Comparison of ENCODE assay signal across 11 cellular contexts in the genomic region with DNA sequence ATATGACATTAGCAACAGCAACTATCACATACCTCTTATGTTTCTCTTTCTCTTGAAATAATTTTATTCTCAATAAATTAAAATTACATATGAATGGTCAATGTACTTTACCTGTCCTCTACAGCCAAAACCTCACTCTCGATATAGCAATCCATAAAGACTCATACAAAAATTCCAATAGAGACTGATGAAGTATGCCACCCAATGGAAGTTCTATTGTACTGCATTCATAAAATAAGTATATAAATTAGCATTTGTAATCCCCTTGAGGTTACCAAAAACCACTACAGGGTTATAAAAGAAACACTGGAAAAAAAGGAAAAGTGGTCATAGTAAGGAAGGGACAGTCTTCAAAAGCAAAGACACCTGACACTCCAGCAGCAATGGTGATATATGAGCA. TPM values are rescaled to one million over a fixed set of nuclear protein-coding genes. Genes with fewer than 3 reads are reported as not detected.
A peak's percentile ranks its signal among the peaks of the same experiment; 100 is the strongest.
DNase-seq lines count a peak whose midpoint lies in the region; ATAC-seq and TF ChIP-seq lines count a peak whose summit lies in the region.
"Had no signal": no experiment of that assay in that cellular context is flagged by ENCODE, and none has a peak within 500 bp of the region (broad histone marks: within the 10 kb centered on the region; RNA-seq: fewer than 3 reads in every experiment).

No MANE protein-coding gene starts in this region.

- no peaks in the 10 kb centered on the region for H3K27me3 ChIP-seq in Panc1 (ENCODE audit: control insufficient read depth, insufficient read depth, low read length)
- no peaks in the 10 kb centered on the region for H3K27me3 ChIP-seq in MG63

- ATAC-seq in Panc1 (0 out of 2 replicates have a peak, but pooled peaks have one; percentile 55), GM21717 (IDR thresholded peaks at IDR 0.05; ENCODE audit: unreplicated experiment) (no peak)

- no TSS peak for BruUV-seq in Panc1 (replicated peaks; lab: Mats Ljungman, UMichigan)

- DNase-seq in NCI-H82 (lab: John Stamatoyannopoulos, UW), result peak; percentile 9
- no peak for DNase-seq in NCI-H82 treated with DMSO at 0.1 percent for 48 hours (lab: John Stamatoyannopoulos, UW; ENCODE audit: unreplicated experiment)
- no peak for DNase-seq in Panc1 (ENCODE audit: low read depth, low spot score)
- peak; percentile 38 for DNase-seq in fibroblast of peridontal ligament (ENCODE audit: extremely low read depth)
- DNase-seq in retinal pigment epithelial cell (ENCODE audit: low read depth), result no peak
- no peak for DNase-seq in MG63
- no peak for DNase-seq in NCI-H2196 treated with DMSO at 0.1 percent for 48 hours (lab: John Stamatoyannopoulos, UW; ENCODE audit: unreplicated experiment)

- H3K4me3 ChIP-seq in Panc1 (ENCODE audit: low read depth in 2 of 2, low read length in 2 of 2), result no peak overlapping the region
- no peak overlapping the region for H3K4me3 ChIP-seq in retinal pigment epithelial cell (ENCODE audit: low read length)
- H3K4me3 ChIP-seq in MG63, result no peak overlapping the region
- H3K4me3 ChIP-seq: BLaER1 treated with 17β-estradiol and CSF1 and Interleukin-3, amounts not matched to agents 10 nM and 100 nM had no signal

- no peaks in the 10 kb centered on the region for H3K9me3 ChIP-seq in Panc1 (ENCODE audit: control insufficient read depth, insufficient read depth, low read depth, low read length)
- no peaks in the 10 kb centered on the region for H3K9me3 ChIP-seq in MG63
- H3K9me3 ChIP-seq: BLaER1 treated with 17β-estradiol and CSF1 and Interleukin-3, amounts not matched to agents 10 nM and 100 nM had no signal

- POLR2A ChIA-PET in Panc1 (lab: Charles Lee), result no interaction called here

- CTCF ChIA-PET in Panc1 (lab: Charles Lee), result no interaction called here

- peaks cover 3% of the 10 kb centered on the region for H3K4me1 ChIP-seq in Panc1 (ENCODE audit: control insufficient read depth, insufficient read depth, low read length)
- H3K4me1 ChIP-seq: BLaER1 treated with 17β-estradiol and CSF1 and Interleukin-3, amounts not matched to agents 10 nM and 100 nM had no signal

- intact Hi-C loops in Panc1 (cut with micrococcal nuclease; ENCODE audit: unreplicated experiment), result loop anchor here (1.0 kb wide), 1 partner anchor 59 kb away; no protein-coding TSS in a partner anchor

- no peak overlapping the region for H3K27ac ChIP-seq in Panc1 (ENCODE audit: low read length)
- H3K27ac ChIP-seq: BLaER1 treated with 17β-estradiol and CSF1 and Interleukin-3, amounts not matched to agents 10 nM and 100 nM had no signal

- in situ Hi-C loops in Panc1 (cut with HindIII; ENCODE audit: low pct_unique_long_range_greater_than_20kb, low sequenced_read_pairs), result no loop called here

- TF ChIP-seq CTCF in Panc1 (IDR thresholded peaks at IDR 0.05), result peak; percentile 61; the same call in 1 of the 2 replicates
- TF ChIP-seq CTCF in retinal pigment epithelial cell (conservative IDR thresholded peaks at IDR 0.05; ENCODE audit: low read depth, low read length), result peak; percentile 37

- no peaks in the 10 kb centered on the region for H3K36me3 ChIP-seq in Panc1 (ENCODE audit: control insufficient read depth, insufficient read depth, low read length)
- peaks cover 8% of the 10 kb centered on the region for H3K36me3 ChIP-seq in MG63
- H3K36me3 ChIP-seq: BLaER1 treated with 17β-estradiol and CSF1 and Interleukin-3, amounts not matched to agents 10 nM and 100 nM had no signal

RNA-seq across cellular contexts. Expression of a gene that starts 32.8 kb away (rescaled TPM):
- 0.10 TPM for total RNA-seq in Panc1 (2021; ENCODE audit: unreplicated experiment)
- not detected for polyA plus RNA-seq in Panc1 (2012; ENCODE audit: insufficient read length)
- not detected in 2 replicates for total RNA-seq in MG63 (2014; rRNA removed; shearing (Covaris generic); ENCODE audit: low replicate concordance)
- total RNA-seq: cardiac septum; T-helper 2 cell treated with Interferon-gamma antibody and Interleukin-4, amounts not matched to agents 100 ng/mL and 5 ng/mL, for 36 hours had no signal

RNA-seq across cellular contexts. Expression of a gene that starts 47.0 kb away (rescaled TPM):
- 7.4 TPM for total RNA-seq in Panc1 (2021; ENCODE audit: unreplicated experiment)
- 3.8 TPM for polyA plus RNA-seq in Panc1 (2012; ENCODE audit: insufficient read length)
- total RNA-seq in MG63 (2014; rRNA removed; shearing (Covaris generic); ENCODE audit: low replicate concordance), result 15.8 and 26.2 TPM in 2 replicates

RNA-seq across cellular contexts. Expression of a gene that starts 49.8 kb away (rescaled TPM):
- not detected for total RNA-seq in Panc1 (2021; ENCODE audit: unreplicated experiment)
- polyA plus RNA-seq in Panc1 (2012; ENCODE audit: insufficient read length), result not detected
- total RNA-seq in MG63 (2014; rRNA removed; shearing (Covaris generic); ENCODE audit: low replicate concordance), result 2.4 TPM in 1 of 2 replicates, not detected in the other
- total RNA-seq: cardiac septum; T-helper 2 cell treated with Interferon-gamma antibody and Interleukin-4, amounts not matched to agents 100 ng/mL and 5 ng/mL, for 36 hours had no signal

Comparison
In these comparisons a context has a peak if more than half of its experiments do, and no peak if none do; other contexts are left out.
1. DNase-seq: peak in NCI-H82 (single experiment) and fibroblast of peridontal ligament (single experiment); none in NCI-H82 treated with DMSO at 0.1 percent for 48 hours (single experiment), Panc1 (single experiment), retinal pigment epithelial cell (single experiment), MG63 (single experiment) and NCI-H2196 treated with DMSO at 0.1 percent for 48 hours (single experiment).